1 cellular context compared by ENCODE assay signal in genomic region chr13:42275506-42275905, GRCh38.
TF ChIP-seq lines count a peak whose summit lies in the region.

No MANE protein-coding gene starts in this region.

TF ChIP-seq in GM12878, 131 proteins besides CTCF, POLR2A, EP300 and RAD21 (continued from another document):
- TF ChIP-seq PBX3 (IDR thresholded peaks at IDR 0.05; ENCODE audit: insufficient replicate concordance, low read depth, low read length) (no peak), ATF3 (IDR thresholded peaks at IDR 0.05; ENCODE audit: borderline replicate concordance, extremely low read depth, low read depth, low read length) (no peak), MEF2B (IDR thresholded peaks at IDR 0.05; ENCODE audit: partially characterized antibody, poor library complexity, severe bottlenecking) (no peak), SMARCA5 (IDR thresholded peaks at IDR 0.05) (peak; percentile 87; the same call in 1 of the 2 replicates), DPF2 (IDR thresholded peaks at IDR 0.05) (0 out of 2 replicates have a peak, but pooled peaks have one; percentile 8), ZBED1 (IDR thresholded peaks at IDR 0.05; ENCODE audit: borderline replicate concordance) (no peak), EGR1 (IDR thresholded peaks at IDR 0.05; ENCODE audit: borderline replicate concordance in 1 of 2, low read depth in 2 of 2, low read length in 2 of 2) (no peak), SIN3A (IDR thresholded peaks at IDR 0.05; ENCODE audit: low read depth, low read length) (no peak), KDM1A (IDR thresholded peaks at IDR 0.05; ENCODE audit: borderline replicate concordance) (0 out of 2 replicates have a peak, but pooled peaks have one; percentile 42), ZNF217 (IDR thresholded peaks at IDR 0.05) (peak; percentile 88), NKRF (conservative IDR thresholded peaks at IDR 0.05) (peak; percentile 46; the same call in 1 of the 2 replicates), ZNF207 (IDR thresholded peaks at IDR 0.05; ENCODE audit: borderline replicate concordance) (no peak), E4F1 (IDR thresholded peaks at IDR 0.05; ENCODE audit: borderline replicate concordance, partially characterized antibody) (no peak), TCF7 (IDR thresholded peaks at IDR 0.05; ENCODE audit: borderline replicate concordance) (no peak), CBX5 (IDR thresholded peaks at IDR 0.05; ENCODE audit: low read depth) (no peak), CHD4 (IDR thresholded peaks at IDR 0.05) (no peak), SMAD5 (IDR thresholded peaks at IDR 0.05; ENCODE audit: low read depth) (0 out of 2 replicates have a peak, but pooled peaks have one; percentile 34), EED (IDR thresholded peaks at IDR 0.05; ENCODE audit: low read depth) (no peak), TCF3 (IDR thresholded peaks at IDR 0.05; ENCODE audit: borderline replicate concordance, insufficient read depth, low read depth, low read length) (no peak), SREBF2 (IDR thresholded peaks at IDR 0.05; ENCODE audit: low read length) (no peak)
